12 cellular contexts compared by ENCODE assay signal in genomic region chr1:2049225-2049516, GRCh38. TPM values are rescaled to one million over a fixed set of nuclear protein-coding genes. Genes with fewer than 3 reads are reported as not detected.
DNase-seq lines count a peak whose midpoint lies in the region; ATAC-seq and TF ChIP-seq lines count a peak whose summit lies in the region.
"Had no signal": no experiment of that assay in that cellular context is flagged by ENCODE, and none has a peak within 500 bp of the region (broad histone marks: within the 10 kb centered on the region; RNA-seq: fewer than 3 reads in every experiment).

No MANE protein-coding gene starts in this region.

- H3K27ac Mint-ChIP-seq in activated T-cell treated with anti-CD3 and anti-CD28 coated beads, Interleukin-2, amount 50 U/mL, for 72 hours = no peak overlapping the region
- no peak overlapping the region for H3K27ac Mint-ChIP-seq in activated CD4-positive, alpha-beta memory T cell treated with anti-CD3 and anti-CD28 coated beads, Interleukin-2, amount 10 ng/mL, durations not matched to agents 7 days and 5 days

- no peaks in the 10 kb centered on the region for H3K9me3 ChIP-seq in iPS-18a (ENCODE audit: control insufficient read depth, low read depth, low read length)
- no peaks in the 10 kb centered on the region for H3K9me3 ChIP-seq in suprapubic skin
- H3K9me3 ChIP-seq in gastroesophageal sphincter = no peaks in the 10 kb centered on the region

- H3K27me3 Mint-ChIP-seq in activated T-cell treated with anti-CD3 and anti-CD28 coated beads, Interleukin-2, amount 50 U/mL, for 72 hours (ENCODE audit: low read depth) = peaks cover 15% of the 10 kb centered on the region
- peaks cover 20% of the 10 kb centered on the region for H3K27me3 Mint-ChIP-seq in activated CD4-positive, alpha-beta memory T cell treated with anti-CD3 and anti-CD28 coated beads, Interleukin-2, amount 10 ng/mL, durations not matched to agents 7 days and 5 days

- no peaks in the 10 kb centered on the region for H3K9me3 Mint-ChIP-seq in activated T-cell treated with anti-CD3 and anti-CD28 coated beads, Interleukin-2, amount 50 U/mL, for 72 hours
- no peaks in the 10 kb centered on the region for H3K9me3 Mint-ChIP-seq in activated CD4-positive, alpha-beta memory T cell treated with anti-CD3 and anti-CD28 coated beads, Interleukin-2, amount 10 ng/mL, durations not matched to agents 7 days and 5 days

- TF ChIP-seq POLR2A in suprapubic skin (IDR thresholded peaks at IDR 0.05) (no peak), gastroesophageal sphincter (IDR thresholded peaks at IDR 0.05) (no peak)

- no peak for TF ChIP-seq CTCF in suprapubic skin (IDR thresholded peaks at IDR 0.05)
- TF ChIP-seq CTCF in gastroesophageal sphincter (IDR thresholded peaks at IDR 0.05) = no peak

- peak overlapping the region; percentile 86 to 91 for H3K4me3 Mint-ChIP-seq in activated T-cell treated with anti-CD3 and anti-CD28 coated beads, Interleukin-2, amount 50 U/mL, for 72 hours
- H3K4me3 Mint-ChIP-seq in activated CD4-positive, alpha-beta memory T cell treated with anti-CD3 and anti-CD28 coated beads, Interleukin-2, amount 10 ng/mL, durations not matched to agents 7 days and 5 days = peak overlapping the region; percentile 73

- H3K27ac ChIP-seq in iPS-18a (ENCODE audit: low read length) (no peak overlapping the region), suprapubic skin (no peak overlapping the region), gastroesophageal sphincter (no peak overlapping the region)

- peak overlapping the region; percentile 84 for H3K9ac ChIP-seq in iPS-18a (ENCODE audit: low read length)

- no peaks in the 10 kb centered on the region for H3K36me3 Mint-ChIP-seq in activated T-cell treated with anti-CD3 and anti-CD28 coated beads, Interleukin-2, amount 50 U/mL, for 72 hours (ENCODE audit: insufficient read depth in 2 of 2)
- H3K36me3 Mint-ChIP-seq in activated CD4-positive, alpha-beta memory T cell treated with anti-CD3 and anti-CD28 coated beads, Interleukin-2, amount 10 ng/mL, durations not matched to agents 7 days and 5 days (ENCODE audit: low read depth) = no peaks in the 10 kb centered on the region

- DNase-seq in activated T-cell treated with anti-CD3 and anti-CD28 coated beads, Interleukin-2, amount 50 U/mL, for 72 hours = no peak
- no peak for DNase-seq in activated T-cell treated with anti-CD3 and anti-CD28 coated beads, Interleukin-2, amount 50 U/mL, for 1 hour
- DNase-seq in activated CD4-positive, alpha-beta memory T cell treated with anti-CD3 and anti-CD28 coated beads, Interleukin-2, amount 10 ng/mL, durations not matched to agents 7 days and 5 days = no peak
- DNase-seq in suprapubic skin (ENCODE audit: low spot score in 2 of 2) (no peak), NCI-H187 treated with DMSO at 0.1 percent for 48 hours (lab: John Stamatoyannopoulos, UW) (no peak)
- DNase-seq: NCI-H82; stimulated activated CD4-positive, alpha-beta T cell treated with anti-CD3 and anti-CD28 coated beads, Interleukin-4, amount 100 ng/mL, for 4 hours had no signal

- CTCF ChIA-PET in activated CD4-positive, alpha-beta memory T cell treated with anti-CD3 and anti-CD28 coated beads, Interleukin-2, amount 10 ng/mL, durations not matched to agents 7 days and 5 days (lab: Charles Lee) = no interaction called here

- 59% methylated on average over 11 of the region's 11 CpGs for WGBS in suprapubic skin
- WGBS in gastroesophageal sphincter (ENCODE audit: low coverage in 1 of 2), 2 donors = 39 to 47% methylated on average over 6 to 7 of the region's 11 CpGs

- H3K27me3 ChIP-seq in iPS-18a (ENCODE audit: control insufficient read depth, insufficient read depth, low read length) = peaks cover 44% of the 10 kb centered on the region
- H3K27me3 ChIP-seq in suprapubic skin = peaks cover 44% of the 10 kb centered on the region
- peaks cover 93% of the 10 kb centered on the region for H3K27me3 ChIP-seq in gastroesophageal sphincter

- POLR2A ChIA-PET in activated CD4-positive, alpha-beta memory T cell treated with anti-CD3 and anti-CD28 coated beads, Interleukin-2, amount 10 ng/mL, durations not matched to agents 7 days and 5 days (lab: Charles Lee) = no interaction called here

- no peak for ATAC-seq in activated T-cell treated with anti-CD3 and anti-CD28 coated beads, Interleukin-2, amount 50 U/mL, for 72 hours (replicated peaks in 1 of 2)
- no peak for ATAC-seq in HG03196 (IDR thresholded peaks at IDR 0.05; ENCODE audit: unreplicated experiment)
- ATAC-seq in gastroesophageal sphincter = no peak

- H3K36me3 ChIP-seq in iPS-18a (ENCODE audit: control insufficient read depth, low read depth, low read length) = no peaks in the 10 kb centered on the region
- no peaks in the 10 kb centered on the region for H3K36me3 ChIP-seq in suprapubic skin
- no peaks in the 10 kb centered on the region for H3K36me3 ChIP-seq in gastroesophageal sphincter

- H3K4me1 ChIP-seq in iPS-18a (ENCODE audit: control insufficient read depth, low read depth, low read length) (peaks cover 14% of the 10 kb centered on the region), suprapubic skin (peaks cover 51% of the 10 kb centered on the region), gastroesophageal sphincter (peaks cover 0 to 43% (median 14%) of the 10 kb centered on the region in 3 donors)

- H3K4me1 Mint-ChIP-seq in activated T-cell treated with anti-CD3 and anti-CD28 coated beads, Interleukin-2, amount 50 U/mL, for 72 hours (ENCODE audit: low read depth) = peaks cover 24% of the 10 kb centered on the region
- H3K4me1 Mint-ChIP-seq in activated CD4-positive, alpha-beta memory T cell treated with anti-CD3 and anti-CD28 coated beads, Interleukin-2, amount 10 ng/mL, durations not matched to agents 7 days and 5 days = peaks cover 19% of the 10 kb centered on the region

- peak overlapping the region; percentile 81 for H3K4me3 ChIP-seq in iPS-18a (ENCODE audit: low read length)
- H3K4me3 ChIP-seq in suprapubic skin = peak overlapping the region; percentile 62
- no peak overlapping the region for H3K4me3 ChIP-seq in gastroesophageal sphincter

- no peak for TF ChIP-seq EP300 in suprapubic skin (IDR thresholded peaks at IDR 0.05)
- TF ChIP-seq EP300 in gastroesophageal sphincter (IDR thresholded peaks at IDR 0.05) = no peak

RNA-seq across cellular contexts. Expression of gene PRKCZ, which starts 1.0 kb away (rescaled TPM):
- total RNA-seq in activated T-cell treated with anti-CD3 and anti-CD28 coated beads, Interleukin-2, amount 50 U/mL, for 72 hours = 10 to 100 TPM; 12.3 to 16.8 TPM
- total RNA-seq in activated CD4-positive, alpha-beta memory T cell treated with anti-CD3 and anti-CD28 coated beads, Interleukin-2, amount 10 ng/mL, durations not matched to agents 7 days and 5 days = 1 to 10 TPM; 6.7 to 8.0 TPM
- total RNA-seq in suprapubic skin (10 to 100 TPM; 21.7 to 31.5 (median 25.4) TPM), gastroesophageal sphincter (1 to 10 TPM; 2.4 to 3.8 (median 2.9) TPM)

RNA-seq across cellular contexts. Expression of gene GABRD, which starts 30.0 kb away (rescaled TPM):
- total RNA-seq in activated T-cell treated with anti-CD3 and anti-CD28 coated beads, Interleukin-2, amount 50 U/mL, for 72 hours = not detected
- total RNA-seq in activated CD4-positive, alpha-beta memory T cell treated with anti-CD3 and anti-CD28 coated beads, Interleukin-2, amount 10 ng/mL, durations not matched to agents 7 days and 5 days = not detected
- total RNA-seq in suprapubic skin = 1 to 10 TPM in 2 of 4 donors, under 1 TPM in 1, not detected in 1; 0.52 to 1.7 (median 1.2) TPM
- under 1 TPM in 1 of 4 donors, not detected in 3; 0.73 TPM for total RNA-seq in gastroesophageal sphincter
- total RNA-seq: fibroblast of villous mesenchyme, M059J had no signal

RNA-seq across cellular contexts. Expression of gene CFAP74, which starts 45.6 kb away (rescaled TPM):
- not detected for total RNA-seq in activated T-cell treated with anti-CD3 and anti-CD28 coated beads, Interleukin-2, amount 50 U/mL, for 72 hours
- not detected for total RNA-seq in activated CD4-positive, alpha-beta memory T cell treated with anti-CD3 and anti-CD28 coated beads, Interleukin-2, amount 10 ng/mL, durations not matched to agents 7 days and 5 days
- total RNA-seq in suprapubic skin = not detected
- total RNA-seq in gastroesophageal sphincter = under 1 TPM in 1 of 4 donors, not detected in 3; 0.12 TPM
- total RNA-seq: fibroblast of villous mesenchyme, M059J had no signal

Comparison
In these comparisons a context has a peak if more than half of its experiments do, and no peak if none do; other contexts are left out.
1. H3K4me3 ChIP-seq: peak in iPS-18a (single experiment) and suprapubic skin (single experiment); none in gastroesophageal sphincter (0 of 2).